1 cellular context compared by ENCODE assay signal in the genomic region with DNA sequence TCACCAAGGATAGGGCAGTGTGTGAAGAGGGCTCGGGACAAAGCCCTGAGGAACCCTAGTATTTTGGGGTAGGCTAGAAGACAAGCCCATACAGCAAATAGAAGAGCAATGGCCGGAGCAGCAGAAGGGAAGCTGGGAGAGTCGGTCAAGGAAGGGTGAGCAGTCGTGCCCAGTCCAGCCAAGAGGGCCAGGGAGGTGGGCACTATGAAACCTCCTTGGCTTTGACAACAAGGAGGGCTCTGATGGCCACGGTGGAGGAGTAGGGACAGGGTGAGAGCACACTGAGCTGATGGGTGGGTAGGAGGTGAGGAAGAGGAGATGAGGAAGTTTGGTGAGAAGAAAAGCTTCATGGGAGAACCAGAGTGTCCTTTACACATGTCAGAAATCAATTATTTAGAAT.
TF ChIP-seq lines count a peak whose summit lies in the region.

No MANE protein-coding gene starts in this region.

TF ChIP-seq in K562, 482 proteins besides CTCF, POLR2A, EP300 and RAD21:
- TF ChIP-seq POLR3A (IDR thresholded peaks at IDR 0.05; ENCODE audit: borderline replicate concordance, extremely low read depth, insufficient read depth, insufficient read length): no peak
- TF ChIP-seq CSDE1 (IDR thresholded peaks at IDR 0.05): no peak
- no peak for TF ChIP-seq MLLT1 (IDR thresholded peaks at IDR 0.05)
- TF ChIP-seq RUNX1 (IDR thresholded peaks at IDR 0.05; ENCODE audit: low read depth): no peak
- no peak for TF ChIP-seq HMBOX1 (IDR thresholded peaks at IDR 0.05)
- TF ChIP-seq RREB1 (CRISPR knock-in tag; IDR thresholded peaks at IDR 0.05): no peak
- TF ChIP-seq, protein P1, sequence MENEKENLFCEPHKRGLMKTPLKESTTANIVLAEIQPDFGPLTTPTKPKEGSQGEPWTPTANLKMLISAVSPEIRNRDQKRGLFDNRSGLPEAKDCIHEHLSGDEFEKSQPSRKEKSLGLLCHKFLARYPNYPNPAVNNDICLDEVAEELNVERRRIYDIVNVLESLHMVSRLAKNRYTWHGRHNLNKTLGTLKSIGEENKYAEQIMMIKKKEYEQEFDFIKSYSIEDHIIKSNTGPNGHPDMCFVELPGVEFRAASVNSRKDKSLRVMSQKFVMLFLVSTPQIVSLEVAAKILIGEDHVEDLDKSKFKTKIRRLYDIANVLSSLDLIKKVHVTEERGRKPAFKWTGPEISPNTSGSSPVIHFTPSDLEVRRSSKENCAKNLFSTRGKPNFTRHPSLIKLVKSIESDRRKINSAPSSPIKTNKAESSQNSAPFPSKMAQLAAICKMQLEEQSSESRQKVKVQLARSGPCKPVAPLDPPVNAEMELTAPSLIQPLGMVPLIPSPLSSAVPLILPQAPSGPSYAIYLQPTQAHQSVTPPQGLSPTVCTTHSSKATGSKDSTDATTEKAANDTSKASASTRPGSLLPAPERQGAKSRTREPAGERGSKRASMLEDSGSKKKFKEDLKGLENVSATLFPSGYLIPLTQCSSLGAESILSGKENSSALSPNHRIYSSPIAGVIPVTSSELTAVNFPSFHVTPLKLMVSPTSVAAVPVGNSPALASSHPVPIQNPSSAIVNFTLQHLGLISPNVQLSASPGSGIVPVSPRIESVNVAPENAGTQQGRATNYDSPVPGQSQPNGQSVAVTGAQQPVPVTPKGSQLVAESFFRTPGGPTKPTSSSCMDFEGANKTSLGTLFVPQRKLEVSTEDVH (IDR thresholded peaks at IDR 0.05; ENCODE audit: low read depth, partially characterized antibody): no peak
- no peak for TF ChIP-seq PTBP1 (IDR thresholded peaks at IDR 0.05; ENCODE audit: low read depth, low read length)
- TF ChIP-seq RBBP5 (IDR thresholded peaks at IDR 0.05; ENCODE audit: borderline replicate concordance, insufficient read depth, low read length, poor library complexity, severe bottlenecking): no peak
- TF ChIP-seq RBM25 (IDR thresholded peaks at IDR 0.05; ENCODE audit: low read depth, low read length, severe bottlenecking): no peak
- TF ChIP-seq MECOM (CRISPR knock-in tag; IDR thresholded peaks at IDR 0.05): no peak
- no peak for TF ChIP-seq RNF2 (IDR thresholded peaks at IDR 0.05)
- TF ChIP-seq SRSF1 (IDR thresholded peaks at IDR 0.05; ENCODE audit: low read depth, low read length): no peak
- TF ChIP-seq ATF3 (IDR thresholded peaks at IDR 0.05): no peak
- TF ChIP-seq ATF3 (CRISPR knock-in tag; conservative IDR thresholded peaks at IDR 0.05): no peak
- TF ChIP-seq REST (CRISPR knock-in tag; IDR thresholded peaks at IDR 0.05; ENCODE audit: low read depth): no peak
- TF ChIP-seq PURB (CRISPR knock-in tag; IDR thresholded peaks at IDR 0.05; ENCODE audit: low read depth): no peak
